Comparison of ENCODE assay signal across 9 cellular contexts in genomic region chr19:12828494-12828893, GRCh38. TPM values are rescaled to one million over a fixed set of nuclear protein-coding genes. Genes with fewer than 3 reads are reported as not detected.
A peak's percentile ranks its signal among the peaks of the same experiment; 100 is the strongest.
DNase-seq lines count a peak whose midpoint lies in the region; ATAC-seq and TF ChIP-seq lines count a peak whose summit lies in the region.
"Had no signal": no experiment of that assay in that cellular context is flagged by ENCODE, and none has a peak within 500 bp of the region (broad histone marks: within the 10 kb centered on the region; RNA-seq: fewer than 3 reads in every experiment).

No MANE protein-coding gene starts in this region.

- H3K4me3 ChIP-seq in neuronal stem cell (ENCODE audit: low read length in 2 of 2) (no peak overlapping the region), left lung (no peak overlapping the region)

- no peak overlapping the region for H3K14ac ChIP-seq in neuronal stem cell (ENCODE audit: low read length)

- H2BK120ac ChIP-seq in neuronal stem cell (ENCODE audit: low read depth, low read length): no peak overlapping the region

- H3K36me3 Mint-ChIP-seq in activated CD4-positive, alpha-beta memory T cell treated with anti-CD3 and anti-CD28 coated beads for 36 hours: no peaks in the 10 kb centered on the region
- H3K36me3 Mint-ChIP-seq: natural killer cell treated with Interleukin-12 subunit alpha and Interleukin-12 subunit beta and Interleukin-15 and Interleukin-18, amount 100 ng/mL, for 72 hours had no signal

- H3K4ac ChIP-seq in neuronal stem cell (ENCODE audit: low read length): no peak overlapping the region

- intact Hi-C loops in activated CD4-positive, alpha-beta memory T cell treated with anti-CD3 and anti-CD28 coated beads for 36 hours (cut with micrococcal nuclease): no loop called here
- intact Hi-C loops in left lung (cut with DNase I): no loop called here

- H3K27ac Mint-ChIP-seq in activated CD4-positive, alpha-beta memory T cell treated with anti-CD3 and anti-CD28 coated beads for 36 hours: no peak overlapping the region
- H3K27ac Mint-ChIP-seq: natural killer cell treated with Interleukin-12 subunit alpha and Interleukin-12 subunit beta and Interleukin-15 and Interleukin-18, amount 100 ng/mL, for 72 hours had no signal

- H3K18ac ChIP-seq in neuronal stem cell (ENCODE audit: low read length): no peak overlapping the region

- peaks cover 16% of the 10 kb centered on the region for H3K4me1 Mint-ChIP-seq in activated CD4-positive, alpha-beta memory T cell treated with anti-CD3 and anti-CD28 coated beads for 36 hours (ENCODE audit: low read depth)

- no peaks in the 10 kb centered on the region for H3K79me1 ChIP-seq in neuronal stem cell (ENCODE audit: low read depth, low read length)

- H2BK5ac ChIP-seq in neuronal stem cell (ENCODE audit: low read length): no peak overlapping the region

- WGBS in neuronal stem cell (ENCODE audit: extremely low coverage in 2 of 2, insufficient read length in 2 of 2, insufficient replicate concordance in 1 of 2), 2 donors: no CpG with 5 or more reads among the region's 23 CpGs

- H4K91ac ChIP-seq in neuronal stem cell (ENCODE audit: low read depth, low read length, poor library complexity): no peak overlapping the region

- peak overlapping the region; percentile 15 for H3K23ac ChIP-seq in neuronal stem cell (ENCODE audit: low read depth, low read length, poor library complexity)

- H3K27me3 ChIP-seq in neuronal stem cell (ENCODE audit: control insufficient read depth in 3 of 3, insufficient read depth in 3 of 3, low read depth in 1 of 3, low read length in 3 of 3) (peaks cover 0 to 70% (median 33%) of the 10 kb centered on the region in 3 experiments), left lung (peaks cover 25 to 100% of the 10 kb centered on the region in 2 donors)

- no peak overlapping the region for H2BK15ac ChIP-seq in neuronal stem cell (ENCODE audit: low read length)

- no peak overlapping the region for H2AK5ac ChIP-seq in neuronal stem cell (ENCODE audit: low read depth, low read length)

- ATAC-seq in GM18519 (IDR thresholded peaks at IDR 0.05; ENCODE audit: low FRiP score, unreplicated experiment): no peak
- ATAC-seq in GM19023 (IDR thresholded peaks at IDR 0.05; ENCODE audit: unreplicated experiment): no peak
- no peak for ATAC-seq in left lung

- no peaks in the 10 kb centered on the region for H3K9me3 Mint-ChIP-seq in activated CD4-positive, alpha-beta memory T cell treated with anti-CD3 and anti-CD28 coated beads for 36 hours
- H3K9me3 Mint-ChIP-seq: natural killer cell treated with Interleukin-12 subunit alpha and Interleukin-12 subunit beta and Interleukin-15 and Interleukin-18, amount 100 ng/mL, for 72 hours had no signal

- no peaks in the 10 kb centered on the region for H3K9me3 ChIP-seq in neuronal stem cell (replicated peaks in 1 of 2; ENCODE audit: control insufficient read depth in 2 of 2, insufficient read depth in 1 of 2, low read depth in 1 of 2, low read length in 2 of 2)
- H3K9me3 ChIP-seq in left lung: no peaks in the 10 kb centered on the region

- H3K4me1 ChIP-seq in neuronal stem cell (ENCODE audit: control insufficient read depth in 2 of 2, insufficient read depth in 1 of 2, low read depth in 1 of 2, low read length in 2 of 2) (peaks cover 5% of the 10 kb centered on the region in 2 donors), left lung (peaks cover 0 to 21% of the 10 kb centered on the region in 2 donors)

- H3K36me3 ChIP-seq in neuronal stem cell (replicated peaks in 1 of 2; ENCODE audit: control insufficient read depth in 2 of 2, insufficient read depth in 2 of 2, low read length in 2 of 2) (no peaks in the 10 kb centered on the region), left lung (no peaks in the 10 kb centered on the region)

- peak overlapping the region; percentile 51 for H2AFZ ChIP-seq in neuronal stem cell (ENCODE audit: low read length)

- POLR2A ChIA-PET in activated CD4-positive, alpha-beta memory T cell treated with anti-CD3 and anti-CD28 coated beads for 36 hours (lab: Charles Lee): no interaction called here

- DNase-seq in DMS53 (lab: John Stamatoyannopoulos, UW) (peak; percentile 73), DMS53 treated with DMSO at 0.1 percent for 48 hours (lab: John Stamatoyannopoulos, UW; ENCODE audit: unreplicated experiment) (no peak), NCI-H2029 (lab: John Stamatoyannopoulos, UW) (peak; percentile 82), neuronal stem cell (ENCODE audit: low spot score) (no peak), left lung (no peak)
- peak; percentile 55 for DNase-seq in activated CD4-positive, alpha-beta memory T cell treated with anti-CD3 and anti-CD28 coated beads for 36 hours

- H3K27ac ChIP-seq in neuronal stem cell (replicated peaks; ENCODE audit: low read length) (no peak overlapping the region), left lung (no peak overlapping the region)

- peaks cover 64% of the 10 kb centered on the region for H3K27me3 Mint-ChIP-seq in activated CD4-positive, alpha-beta memory T cell treated with anti-CD3 and anti-CD28 coated beads for 36 hours

- CTCF ChIA-PET in activated CD4-positive, alpha-beta memory T cell treated with anti-CD3 and anti-CD28 coated beads for 36 hours (lab: Charles Lee): interaction anchor here (1.3 to 2.0 kb wide), 2 partner anchors 9 to 71 kb away, joined by 4 to 7 read pairs; no protein-coding TSS in a partner anchor

- no peak overlapping the region for H4K8ac ChIP-seq in neuronal stem cell (ENCODE audit: low read depth, low read length)

- H3K9ac ChIP-seq in neuronal stem cell (ENCODE audit: low read depth, low read length, poor library complexity): no peak overlapping the region

- H3K4me2 ChIP-seq in neuronal stem cell (ENCODE audit: insufficient read depth, low read length, poor library complexity, severe bottlenecking): peak overlapping the region; percentile 51

- no peak for TF ChIP-seq CTCF in left lung (IDR thresholded peaks at IDR 0.05)

- no peak overlapping the region for H2BK12ac ChIP-seq in neuronal stem cell (ENCODE audit: low read length)

- H3K4me3 Mint-ChIP-seq in activated CD4-positive, alpha-beta memory T cell treated with anti-CD3 and anti-CD28 coated beads for 36 hours: no peak overlapping the region
- H3K4me3 Mint-ChIP-seq: natural killer cell treated with Interleukin-12 subunit alpha and Interleukin-12 subunit beta and Interleukin-15 and Interleukin-18, amount 100 ng/mL, for 72 hours had no signal

RNA-seq across cellular contexts. Expression of gene RTBDN, which starts 5.9 kb away (rescaled TPM):
- not detected for total RNA-seq in activated CD4-positive, alpha-beta memory T cell treated with anti-CD3 and anti-CD28 coated beads for 36 hours
- 0.24 TPM for polyA plus RNA-seq in neuronal stem cell (2013, experiment 1 of 2)
- 0.19 TPM for polyA plus RNA-seq in neuronal stem cell (2013, experiment 2 of 2)
- not detected for total RNA-seq in left lung
- total RNA-seq: natural killer cell treated with Interleukin-12 subunit alpha and Interleukin-12 subunit beta and Interleukin-15 and Interleukin-18, amount 100 ng/mL, for 72 hours had no signal

RNA-seq across cellular contexts. Expression of gene MAST1, which starts 9.8 kb away (rescaled TPM):
- 1 to 10 TPM; 1.7 to 2.3 TPM for total RNA-seq in activated CD4-positive, alpha-beta memory T cell treated with anti-CD3 and anti-CD28 coated beads for 36 hours
- polyA plus RNA-seq in neuronal stem cell (2013, experiment 1 of 2): 11.7 TPM
- polyA plus RNA-seq in neuronal stem cell (2013, experiment 2 of 2): 10.6 TPM
- under 1 TPM; 0.15 to 0.29 TPM for total RNA-seq in left lung

RNA-seq across cellular contexts. Expression of gene RNASEH2A, which starts 22.1 kb away (rescaled TPM):
- 10 to 100 TPM; 61.9 to 66.8 TPM for total RNA-seq in activated CD4-positive, alpha-beta memory T cell treated with anti-CD3 and anti-CD28 coated beads for 36 hours
- 28.6 TPM for polyA plus RNA-seq in neuronal stem cell (2013, experiment 1 of 2)
- 28.7 TPM for polyA plus RNA-seq in neuronal stem cell (2013, experiment 2 of 2)
- 10 to 100 TPM; 10.9 to 16.6 TPM for total RNA-seq in left lung

RNA-seq across cellular contexts. Expression of gene THSD8, which starts 26.6 kb away (rescaled TPM):
- total RNA-seq in activated CD4-positive, alpha-beta memory T cell treated with anti-CD3 and anti-CD28 coated beads for 36 hours: 10 to 100 TPM; 42.4 to 44.6 TPM
- 26.3 TPM for polyA plus RNA-seq in neuronal stem cell (2013, experiment 1 of 2)
- 22.2 TPM for polyA plus RNA-seq in neuronal stem cell (2013, experiment 2 of 2)
- 1 to 10 TPM; 6.6 to 9.0 TPM for total RNA-seq in left lung

RNA-seq across cellular contexts. Expression of gene PRDX2, which starts 26.9 kb away (rescaled TPM):
- total RNA-seq in activated CD4-positive, alpha-beta memory T cell treated with anti-CD3 and anti-CD28 coated beads for 36 hours: 100 to 1,000 TPM; 253 to 258 TPM
- polyA plus RNA-seq in neuronal stem cell (2013, experiment 1 of 2): 509 TPM
- 486 TPM for polyA plus RNA-seq in neuronal stem cell (2013, experiment 2 of 2)
- 100 to 1,000 TPM; 186 to 217 TPM for total RNA-seq in left lung

Comparison
In these comparisons a context has a peak if more than half of its experiments do, and no peak if none do; other contexts are left out.
1. DNase-seq: peak in DMS53 (single experiment), NCI-H2029 (single experiment) and activated CD4-positive, alpha-beta memory T cell treated with anti-CD3 and anti-CD28 coated beads for 36 hours (single experiment); none in DMS53 treated with DMSO at 0.1 percent for 48 hours (single experiment), neuronal stem cell (single experiment) and left lung (0 of 2).